ENCODE assay signal across 8 cellular contexts in genomic region chr12:7588703-7589329, GRCh38.
A peak's percentile ranks its signal among the peaks of the same experiment; 100 is the strongest.
DNase-seq lines count a peak whose midpoint lies in the region; TF ChIP-seq lines count a peak whose summit lies in the region.

No MANE protein-coding gene starts in this region.

- H3K4me3 ChIP-seq in NB4 (ENCODE audit: low read depth, low read length) (no peak overlapping the region), esophagus muscularis mucosa (no peak overlapping the region), neural progenitor cell (no peak overlapping the region)

- H3K27me3 ChIP-seq in esophagus muscularis mucosa = peaks cover 0 to 6% (median 0%) of the 10 kb centered on the region in 4 donors
- H3K27me3 ChIP-seq in neural progenitor cell = no peaks in the 10 kb centered on the region

- no peaks in the 10 kb centered on the region for H3K79me2 ChIP-seq in neural progenitor cell (ENCODE audit: low read depth)

- intact Hi-C loops in esophagus muscularis mucosa (cut with DNase I) = no loop called here

- H3K27me3 Mint-ChIP-seq in neural progenitor cell (ENCODE audit: insufficient read depth, low read depth) = no peaks in the 10 kb centered on the region

- no peaks in the 10 kb centered on the region for H3K36me3 Mint-ChIP-seq in neural progenitor cell

- no peaks in the 10 kb centered on the region for H4K20me1 ChIP-seq in neural progenitor cell (ENCODE audit: low read depth)

- H3K9me3 ChIP-seq in esophagus muscularis mucosa = no peaks in the 10 kb centered on the region
- H3K9me3 ChIP-seq in neural progenitor cell (ENCODE audit: low read depth) = no peaks in the 10 kb centered on the region

- TF ChIP-seq POLR2A in NB4 (IDR thresholded peaks at IDR 0.05; ENCODE audit: extremely low read depth, insufficient read length) = no peak
- TF ChIP-seq POLR2A in esophagus muscularis mucosa (IDR thresholded peaks at IDR 0.05; ENCODE audit: low read depth) = no peak

- peak; percentile 16 to 38 for DNase-seq in activated CD4-positive, alpha-beta T cell treated with anti-CD3 and anti-CD28 coated beads for 24 hours (ENCODE audit: low read depth in 2 of 2)
- DNase-seq in activated CD4-positive, alpha-beta T cell treated with anti-CD3 and anti-CD28 coated beads for 1 hour = no peak
- DNase-seq in NB4 (ENCODE audit: low read depth) (peak; percentile 78), esophagus muscularis mucosa (ENCODE audit: extremely low spot score) (no peak), neural progenitor cell (ENCODE audit: low spot score) (peak; percentile 45), middle frontal gyrus (ENCODE audit: extremely low spot score, low spot score) (no peak), NCI-H2081 treated with DMSO at 0.1 percent for 48 hours (lab: John Stamatoyannopoulos, UW) (no peak)
- DNase-seq in activated CD4-positive, alpha-beta T cell treated with anti-CD3 and anti-CD28 coated beads for 48 hours = peak; percentile 58

- no peak overlapping the region for H3K4me2 ChIP-seq in neural progenitor cell

- H3K27ac Mint-ChIP-seq in neural progenitor cell = no peak overlapping the region

- no peak for TF ChIP-seq EP300 in esophagus muscularis mucosa (IDR thresholded peaks at IDR 0.05)

- no peak overlapping the region for H3K27ac ChIP-seq in esophagus muscularis mucosa (replicated peaks in 1 of 4)
- no peak overlapping the region for H3K27ac ChIP-seq in neural progenitor cell

- peaks cover 13% of the 10 kb centered on the region for H3K9me3 Mint-ChIP-seq in neural progenitor cell

- 65% methylated on average over 4 of the region's 4 CpGs for WGBS in esophagus muscularis mucosa

- H3K4me3 Mint-ChIP-seq in neural progenitor cell = no peak overlapping the region

- no peaks in the 10 kb centered on the region for H3K4me1 Mint-ChIP-seq in neural progenitor cell

- no peak overlapping the region for H3K9ac ChIP-seq in neural progenitor cell

- peak; percentile 68 for TF ChIP-seq CTCF in NB4 (IDR thresholded peaks at IDR 0.05; ENCODE audit: low read depth, low read length)
- TF ChIP-seq CTCF in esophagus muscularis mucosa (IDR thresholded peaks at IDR 0.05) = peak; percentile 29 to 45 (median 32)
- TF ChIP-seq CTCF in neural progenitor cell (IDR thresholded peaks at IDR 0.05) = peak; percentile 45

- no peaks in the 10 kb centered on the region for H3F3A ChIP-seq in neural progenitor cell (ENCODE audit: low read depth)

- no peak overlapping the region for H2AFZ ChIP-seq in neural progenitor cell (replicated peaks)

- H3K36me3 ChIP-seq in esophagus muscularis mucosa (no peaks in the 10 kb centered on the region), neural progenitor cell (no peaks in the 10 kb centered on the region)

- H3K4me1 ChIP-seq in esophagus muscularis mucosa (no peaks in the 10 kb centered on the region), neural progenitor cell (no peaks in the 10 kb centered on the region)

Comparison
In these comparisons a context has a peak if more than half of its experiments do, and no peak if none do; other contexts are left out.
1. DNase-seq: peak in activated CD4-positive, alpha-beta T cell treated with anti-CD3 and anti-CD28 coated beads for 24 hours (2 of 2), NB4 (single experiment), activated CD4-positive, alpha-beta T cell treated with anti-CD3 and anti-CD28 coated beads for 48 hours (single experiment) and neural progenitor cell (single experiment); none in activated CD4-positive, alpha-beta T cell treated with anti-CD3 and anti-CD28 coated beads for 1 hour (single experiment), esophagus muscularis mucosa (single experiment), middle frontal gyrus (single experiment) and NCI-H2081 treated with DMSO at 0.1 percent for 48 hours (single experiment).
2. Peak in every context shown above with its lines, with median percentiles within 50 percentile points of each other: CTCF ChIP-seq.